In genomic region chr12:53996188-53996885, GRCh38 we compare ENCODE assay signal across 8 cellular contexts. TPM values are rescaled to one million over a fixed set of nuclear protein-coding genes. Genes with fewer than 3 reads are reported as not detected.
DNase-seq lines count a peak whose midpoint lies in the region; ATAC-seq lines count a peak whose summit lies in the region.

No MANE protein-coding gene starts in this region.

- no peak overlapping the region for H2BK15ac ChIP-seq in neuronal stem cell (ENCODE audit: low read length)

- peaks cover 42% of the 10 kb centered on the region for H3K4me1 ChIP-seq in CD4-positive, alpha-beta memory T cell (ENCODE audit: insufficient read depth, low read length)
- H3K4me1 ChIP-seq in duodenal mucosa (ENCODE audit: control insufficient read depth in 1 of 2, insufficient read depth in 2 of 2, low read length in 2 of 2) (peaks cover 16 to 21% of the 10 kb centered on the region in 2 donors), neuronal stem cell (ENCODE audit: control insufficient read depth in 2 of 2, insufficient read depth in 1 of 2, low read depth in 1 of 2, low read length in 2 of 2) (no peaks in the 10 kb centered on the region)

- H4K8ac ChIP-seq in neuronal stem cell (ENCODE audit: low read depth, low read length), result no peak overlapping the region

- peaks cover 0 to 11% (median 1%) of the 10 kb centered on the region in 8 donors for H3K9me3 Mint-ChIP-seq in CD4-positive, alpha-beta memory T cell

- no peak overlapping the region for H2BK12ac ChIP-seq in neuronal stem cell (ENCODE audit: low read length)

- H3K4me3 Mint-ChIP-seq in CD4-positive, alpha-beta memory T cell, result peak overlapping the region; percentile 71 to 89 (median 82)

- no peaks in the 10 kb centered on the region for H3K9me3 ChIP-seq in CD4-positive, alpha-beta memory T cell (ENCODE audit: control insufficient read depth in 1 of 2, low read length in 2 of 2)
- H3K9me3 ChIP-seq in KOPT-K1 (ENCODE audit: insufficient read depth, low read length, poor library complexity, severe bottlenecking) (no peaks in the 10 kb centered on the region), duodenal mucosa (ENCODE audit: control insufficient read depth in 1 of 2, low read length in 2 of 2) (no peaks in the 10 kb centered on the region), neuronal stem cell (replicated peaks in 1 of 2; ENCODE audit: control insufficient read depth in 2 of 2, insufficient read depth in 1 of 2, low read depth in 1 of 2, low read length in 2 of 2) (peaks cover 0 to 6% of the 10 kb centered on the region in 2 donors)

- peaks cover 92% of the 10 kb centered on the region for H3K27me3 ChIP-seq in CD4-positive, alpha-beta memory T cell (ENCODE audit: insufficient read depth, low read length)
- H3K27me3 ChIP-seq in duodenal mucosa (ENCODE audit: control insufficient read depth in 1 of 2, insufficient read depth in 2 of 2, low read length in 2 of 2) (peaks cover 92 to 100% of the 10 kb centered on the region in 2 donors), neuronal stem cell (ENCODE audit: control insufficient read depth in 3 of 3, insufficient read depth in 3 of 3, low read depth in 1 of 3, low read length in 3 of 3) (peaks cover 86 to 100% (median 100%) of the 10 kb centered on the region in 3 experiments)

- H3K9ac ChIP-seq in duodenal mucosa (ENCODE audit: low read depth in 1 of 2, low read length in 2 of 2) (peak overlapping the region in 1 of 2 donors; percentile 54), neuronal stem cell (ENCODE audit: low read depth, low read length, poor library complexity) (no peak overlapping the region)

- no peak overlapping the region for H3K14ac ChIP-seq in neuronal stem cell (ENCODE audit: low read length)

- WGBS in neuronal stem cell (ENCODE audit: extremely low coverage in 2 of 2, insufficient read length in 2 of 2, insufficient replicate concordance in 1 of 2), 2 donors, result no CpG with 5 or more reads among the region's 19 CpGs

- POLR2A ChIA-PET in CD4-positive, alpha-beta memory T cell (lab: Charles Lee; ENCODE audit: partially characterized antibody), result interaction anchor here (0.9 kb wide), 1 partner anchor 10 kb away, joined by 5 read pairs; no protein-coding TSS in a partner anchor

- H2AK5ac ChIP-seq in neuronal stem cell (ENCODE audit: low read depth, low read length), result no peak overlapping the region

- H3K36me3 ChIP-seq in CD4-positive, alpha-beta memory T cell (ENCODE audit: insufficient read depth, low read length), result no peaks in the 10 kb centered on the region
- H3K36me3 ChIP-seq in KOPT-K1 (ENCODE audit: insufficient read depth, low read length) (no peaks in the 10 kb centered on the region), duodenal mucosa (ENCODE audit: control insufficient read depth in 1 of 2, insufficient read depth in 2 of 2, low read length in 2 of 2) (no peaks in the 10 kb centered on the region), neuronal stem cell (replicated peaks in 1 of 2; ENCODE audit: control insufficient read depth in 2 of 2, insufficient read depth in 2 of 2, low read length in 2 of 2) (no peaks in the 10 kb centered on the region)

- no peak overlapping the region for H3K4me2 ChIP-seq in neuronal stem cell (ENCODE audit: insufficient read depth, low read length, poor library complexity, severe bottlenecking)

- no peak for ATAC-seq in HG03025 (IDR thresholded peaks at IDR 0.05; ENCODE audit: low FRiP score, unreplicated experiment)

- CTCF ChIA-PET in CD4-positive, alpha-beta memory T cell (lab: Charles Lee; ENCODE audit: partially characterized antibody), result interaction anchor here (1.7 to 2.0 kb wide), 2 partner anchors 196 to 205 kb away, joined by 4 to 7 read pairs; no protein-coding TSS in a partner anchor

- H2BK120ac ChIP-seq in neuronal stem cell (ENCODE audit: low read depth, low read length), result no peak overlapping the region

- H3K27ac ChIP-seq in CD4-positive, alpha-beta memory T cell (ENCODE audit: low read depth, low read length), result no peak overlapping the region
- H3K27ac ChIP-seq in KOPT-K1 (ENCODE audit: low read depth, low read length, poor library complexity, severe bottlenecking), result peak overlapping the region; percentile 1
- H3K27ac ChIP-seq in duodenal mucosa (ENCODE audit: low read depth, low read length), result no peak overlapping the region
- no peak overlapping the region for H3K27ac ChIP-seq in neuronal stem cell (replicated peaks; ENCODE audit: low read length)

- peak overlapping the region; percentile 29 to 64 for H3K4me3 ChIP-seq in CD4-positive, alpha-beta memory T cell (ENCODE audit: low read length in 2 of 2)
- H3K4me3 ChIP-seq in duodenal mucosa (ENCODE audit: low read depth in 1 of 2, low read length in 2 of 2), result peak overlapping the region; percentile 70 to 73
- no peak overlapping the region for H3K4me3 ChIP-seq in neuronal stem cell (ENCODE audit: low read length in 2 of 2)

- no peak overlapping the region for H3K18ac ChIP-seq in neuronal stem cell (ENCODE audit: low read length)

- no peak overlapping the region for H2BK5ac ChIP-seq in neuronal stem cell (ENCODE audit: low read length)

- peak overlapping the region; percentile 65 for H3K23ac ChIP-seq in neuronal stem cell (ENCODE audit: low read depth, low read length, poor library complexity)

- no peak overlapping the region for H3K4ac ChIP-seq in neuronal stem cell (ENCODE audit: low read length)

- H2AFZ ChIP-seq in neuronal stem cell (ENCODE audit: low read length), result peak overlapping the region; percentile 90

- H3K27me3 Mint-ChIP-seq in CD4-positive, alpha-beta memory T cell, result peaks cover 71 to 82% of the 10 kb centered on the region in 2 donors

- H3K27ac Mint-ChIP-seq in CD4-positive, alpha-beta memory T cell, result peak overlapping the region in 1 of 7 donors; percentile 80

- no peak for DNase-seq in CD4-positive, alpha-beta memory T cell
- DNase-seq in neuronal stem cell (ENCODE audit: low spot score) (no peak), pons (ENCODE audit: low spot score) (no peak), GM19238 (ENCODE audit: insufficient read length, low spot score) (no peak)
- DNase-seq in effector CD4-positive, alpha-beta T cell, result no peak

- H3K79me1 ChIP-seq in neuronal stem cell (ENCODE audit: low read depth, low read length), result no peaks in the 10 kb centered on the region

- H4K91ac ChIP-seq in neuronal stem cell (ENCODE audit: low read depth, low read length, poor library complexity), result no peak overlapping the region

- peaks cover 10 to 67% (median 29%) of the 10 kb centered on the region in 4 donors for H3K4me1 Mint-ChIP-seq in CD4-positive, alpha-beta memory T cell

- intact Hi-C loops in CD4-positive, alpha-beta memory T cell (cut with micrococcal nuclease), result loop anchor here (10.0 kb wide), 1 partner anchor 358 kb away; no protein-coding TSS in a partner anchor

- H3K36me3 Mint-ChIP-seq in CD4-positive, alpha-beta memory T cell, result no peaks in the 10 kb centered on the region

RNA-seq across cellular contexts. Expression of gene HOXC9, which starts 3.6 kb away (rescaled TPM):
- not detected for total RNA-seq in CD4-positive, alpha-beta memory T cell
- polyA plus RNA-seq in CD4-positive, alpha-beta memory T cell, result not detected
- not detected for polyA plus RNA-seq in neuronal stem cell (2013, experiment 1 of 2)
- polyA plus RNA-seq in neuronal stem cell (2013, experiment 2 of 2), result not detected

RNA-seq across cellular contexts. Expression of gene HOXC10, which starts 11.4 kb away (rescaled TPM):
- not detected for total RNA-seq in CD4-positive, alpha-beta memory T cell
- not detected for polyA plus RNA-seq in CD4-positive, alpha-beta memory T cell
- not detected for polyA plus RNA-seq in neuronal stem cell (2013, experiment 1 of 2)
- not detected for polyA plus RNA-seq in neuronal stem cell (2013, experiment 2 of 2)

RNA-seq across cellular contexts. Expression of gene HOXC8, which starts 12.4 kb away (rescaled TPM):
- not detected for total RNA-seq in CD4-positive, alpha-beta memory T cell
- polyA plus RNA-seq in CD4-positive, alpha-beta memory T cell, result not detected
- polyA plus RNA-seq in neuronal stem cell (2013, experiment 1 of 2), result not detected
- not detected for polyA plus RNA-seq in neuronal stem cell (2013, experiment 2 of 2)

RNA-seq across cellular contexts. Expression of gene HOTAIR, which starts 21.6 kb away (rescaled TPM):
- not detected for total RNA-seq in CD4-positive, alpha-beta memory T cell
- not detected for polyA plus RNA-seq in CD4-positive, alpha-beta memory T cell
- not detected for polyA plus RNA-seq in neuronal stem cell (2013, experiment 1 of 2)
- not detected for polyA plus RNA-seq in neuronal stem cell (2013, experiment 2 of 2)

RNA-seq across cellular contexts. Expression of gene HOXC11, which starts 23.4 kb away (rescaled TPM):
- not detected for total RNA-seq in CD4-positive, alpha-beta memory T cell
- polyA plus RNA-seq in CD4-positive, alpha-beta memory T cell, result not detected
- not detected for polyA plus RNA-seq in neuronal stem cell (2013, experiment 1 of 2)
- polyA plus RNA-seq in neuronal stem cell (2013, experiment 2 of 2), result not detected

Comparison
In these comparisons a context has a peak if more than half of its experiments do, and no peak if none do; other contexts are left out.
1. H3K4me3 ChIP-seq: peak in CD4-positive, alpha-beta memory T cell (2 of 2) and duodenal mucosa (2 of 2); none in neuronal stem cell (0 of 2).